12 cellular contexts compared by ENCODE assay signal in the genomic region with DNA sequence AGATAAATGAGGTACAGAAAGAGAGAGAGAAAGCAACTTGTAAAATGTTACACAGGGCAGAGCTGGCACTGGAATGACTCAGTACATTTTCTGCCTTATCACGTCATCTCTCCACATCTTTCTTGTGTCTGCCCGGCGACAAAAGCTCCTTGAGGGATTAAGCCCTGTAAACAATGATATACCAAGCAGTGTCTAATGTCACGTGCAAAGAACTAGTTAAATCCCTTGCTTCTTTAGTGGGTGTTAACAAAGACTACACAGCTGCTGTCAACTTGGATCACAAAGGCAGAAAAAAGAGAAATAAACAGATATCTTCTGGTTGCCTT. TPM values are rescaled to one million over a fixed set of nuclear protein-coding genes. Genes with fewer than 3 reads are reported as not detected.
DNase-seq lines count a peak whose midpoint lies in the region; ATAC-seq, FAIRE-seq and TF ChIP-seq lines count a peak whose summit lies in the region.
"Had no signal": no experiment of that assay in that cellular context is flagged by ENCODE, and none has a peak within 500 bp of the region (broad histone marks: within the 10 kb centered on the region; RNA-seq: fewer than 3 reads in every experiment).

No MANE protein-coding gene starts in this region.

- CTCF ChIA-PET in activated CD8-positive, alpha-beta T cell treated with anti-CD3 and anti-CD28 coated beads for 36 hours (lab: Charles Lee) = interaction anchor here (1.0 to 1.7 kb wide), 2 partner anchors 110 to 273 kb away, joined by 3 to 6 read pairs; no protein-coding TSS in a partner anchor
- CTCF ChIA-PET in activated CD8-positive, alpha-beta T cell treated with anti-CD3 and anti-CD28 coated beads, Interleukin-2, amount 10 ng/mL, durations not matched to agents 7 days and 5 days (lab: Charles Lee) = interaction anchor here (0.8 to 1.5 kb wide), 4 partner anchors 9 to 110 kb away, joined by 3 to 4 read pairs (median 3); no protein-coding TSS in a partner anchor
- CTCF ChIA-PET in K562 (lab: Yijun Ruan, JAX; ENCODE audit: low intra/inter-chr PET ratio) = no interaction called here

- no peaks in the 10 kb centered on the region for H3K79me2 ChIP-seq in K562 (ENCODE audit: control insufficient read depth, insufficient read depth, low read length)

- no peak for TF ChIP-seq CTCF in activated CD8-positive, alpha-beta T cell treated with anti-CD3 and anti-CD28 coated beads for 36 hours (IDR thresholded peaks at IDR 0.05)
- TF ChIP-seq CTCF in LNCaP clone FGC (IDR thresholded peaks at IDR 0.05; ENCODE audit: control insufficient read depth, extremely low read depth, insufficient read depth) = no peak
- TF ChIP-seq CTCF in K562 (IDR thresholded peaks at IDR 0.05 in 2 of 3, conservative IDR thresholded peaks at IDR 0.05 in 1 of 3; ENCODE audit: insufficient read depth in 2 of 3, low read depth in 1 of 3, low read length in 3 of 3) = no peak
- no peak for TF ChIP-seq CTCF in GM20000 (IDR thresholded peaks at IDR 0.05; ENCODE audit: extremely low read depth, missing control alignments)

- H3K27me3 Mint-ChIP-seq in activated CD8-positive, alpha-beta T cell treated with anti-CD3 and anti-CD28 coated beads for 36 hours = peaks cover 18% of the 10 kb centered on the region
- peaks cover 10% of the 10 kb centered on the region for H3K27me3 Mint-ChIP-seq in activated CD8-positive, alpha-beta T cell treated with anti-CD3 and anti-CD28 coated beads, Interleukin-2, amount 10 ng/mL, durations not matched to agents 7 days and 5 days (ENCODE audit: low read depth)
- peaks cover 4 to 7% of the 10 kb centered on the region in 2 donors for H3K27me3 Mint-ChIP-seq in stimulated activated naive B cell treated with anti-CD40 and anti-IgM and Interleukin-4, amounts not matched to agents 10 μg/mL and 1 μg/mL and 100 μg/mL, for 72 hours

- no peak overlapping the region for H2AFZ ChIP-seq in K562 (ENCODE audit: low read depth, low read length)

- no peak overlapping the region for H3K4me3 Mint-ChIP-seq in activated CD8-positive, alpha-beta T cell treated with anti-CD3 and anti-CD28 coated beads for 36 hours
- no peak overlapping the region for H3K4me3 Mint-ChIP-seq in activated CD8-positive, alpha-beta T cell treated with anti-CD3 and anti-CD28 coated beads, Interleukin-2, amount 10 ng/mL, durations not matched to agents 7 days and 5 days
- no peak overlapping the region for H3K4me3 Mint-ChIP-seq in stimulated activated naive B cell treated with anti-CD40 and anti-IgM and Interleukin-4, amounts not matched to agents 10 μg/mL and 1 μg/mL and 100 μg/mL, for 72 hours
- H3K4me3 Mint-ChIP-seq: endodermal cell had no signal

- H3K27ac Mint-ChIP-seq in activated CD8-positive, alpha-beta T cell treated with anti-CD3 and anti-CD28 coated beads for 36 hours = no peak overlapping the region
- H3K27ac Mint-ChIP-seq in activated CD8-positive, alpha-beta T cell treated with anti-CD3 and anti-CD28 coated beads, Interleukin-2, amount 10 ng/mL, durations not matched to agents 7 days and 5 days = no peak overlapping the region
- no peak overlapping the region for H3K27ac Mint-ChIP-seq in stimulated activated naive B cell treated with anti-CD40 and anti-IgM and Interleukin-4, amounts not matched to agents 10 μg/mL and 1 μg/mL and 100 μg/mL, for 72 hours
- H3K27ac Mint-ChIP-seq: endodermal cell had no signal

- in situ Hi-C loops in K562 (cut with MboI) = no loop called here

- H3K36me3 ChIP-seq in K562 (ENCODE audit: control insufficient read depth, insufficient read depth, low read length) = no peaks in the 10 kb centered on the region
- H3K36me3 ChIP-seq: uterus had no signal

- intact Hi-C loops in activated CD8-positive, alpha-beta T cell treated with anti-CD3 and anti-CD28 coated beads for 36 hours (cut with micrococcal nuclease) = loop anchor here (10.0 kb wide), 1 partner anchor 241 kb away; no protein-coding TSS in a partner anchor
- intact Hi-C loops in K562 (cut with micrococcal nuclease) = loop anchor here (10.0 kb wide), 1 partner anchor 241 kb away; no protein-coding TSS in a partner anchor

- no peaks in the 10 kb centered on the region for H3K9me3 ChIP-seq in K562 (replicated peaks; ENCODE audit: control insufficient read depth, insufficient read depth, low read depth, low read length)
- H3K9me3 ChIP-seq: uterus had no signal

- no peaks in the 10 kb centered on the region for H4K20me1 ChIP-seq in K562 (replicated peaks; ENCODE audit: control insufficient read depth, insufficient read depth, low read length)

- peak; percentile 26 for ATAC-seq in activated CD8-positive, alpha-beta T cell treated with anti-CD3 and anti-CD28 coated beads for 36 hours
- no peak for ATAC-seq in activated CD8-positive, alpha-beta T cell treated with anti-CD3 and anti-CD28 coated beads, Interleukin-2, amount 10 ng/mL, durations not matched to agents 7 days and 5 days
- ATAC-seq in K562 = no peak
- ATAC-seq in stimulated activated naive B cell treated with anti-CD40 and anti-IgM and Interleukin-4, amounts not matched to agents 10 μg/mL and 1 μg/mL and 100 μg/mL, for 72 hours (replicated peaks) = no peak
- ATAC-seq in activated CD4-positive, CD25-positive, alpha-beta regulatory T cell treated with anti-CD3 and anti-CD28 coated beads, Interleukin-2, amount 50 U/mL, for 24 hours = no peak

- H3K9ac ChIP-seq in K562 (ENCODE audit: insufficient read depth in 1 of 2, low read depth in 2 of 2, low read length in 2 of 2) = no peak overlapping the region

- TF ChIP-seq RAD21 in K562 (CRISPR knock-in tag; conservative IDR thresholded peaks at IDR 0.05 in 1 of 2, IDR thresholded peaks at IDR 0.05 in 1 of 2) = no peak

- FAIRE-seq in K562 (lab: Jason Lieb, UNC) = no peak

- no peaks in the 10 kb centered on the region for H3K9me1 ChIP-seq in K562 (ENCODE audit: control insufficient read depth, insufficient read depth, low read length)

- no peak overlapping the region for H3K4me3 ChIP-seq in LNCaP clone FGC (ENCODE audit: low read depth, low read length)
- H3K4me3 ChIP-seq in K562 = no peak overlapping the region
- H3K4me3 ChIP-seq: uterus had no signal

- H3K4me1 Mint-ChIP-seq in activated CD8-positive, alpha-beta T cell treated with anti-CD3 and anti-CD28 coated beads for 36 hours (ENCODE audit: low read depth) = peaks cover 30% of the 10 kb centered on the region
- H3K4me1 Mint-ChIP-seq in activated CD8-positive, alpha-beta T cell treated with anti-CD3 and anti-CD28 coated beads, Interleukin-2, amount 10 ng/mL, durations not matched to agents 7 days and 5 days (ENCODE audit: low read depth) = no peaks in the 10 kb centered on the region
- peaks cover 13 to 14% of the 10 kb centered on the region in 2 donors for H3K4me1 Mint-ChIP-seq in stimulated activated naive B cell treated with anti-CD40 and anti-IgM and Interleukin-4, amounts not matched to agents 10 μg/mL and 1 μg/mL and 100 μg/mL, for 72 hours

- TF ChIP-seq EP300 in K562 (IDR thresholded peaks at IDR 0.05; ENCODE audit: low read length) = no peak

- 0% methylated on average over 4 of the region's 4 CpGs for WGBS in K562 (ENCODE audit: insufficient coverage, low coverage, missing lambda C conversion rate)

- DNase-seq in activated CD8-positive, alpha-beta T cell treated with anti-CD3 and anti-CD28 coated beads for 36 hours = peak; percentile 12
- DNase-seq in activated CD8-positive, alpha-beta T cell treated with anti-CD3 and anti-CD28 coated beads, Interleukin-2, amount 10 ng/mL, durations not matched to agents 7 days and 5 days = no peak
- peak; percentile 61 for DNase-seq in LNCaP clone FGC (ENCODE audit: low read depth)
- DNase-seq in K562 (ENCODE audit: extremely low read depth in 1 of 4, low spot score in 3 of 4) = no peak
- peak; percentile 18 for DNase-seq in retina
- DNase-seq in stimulated activated naive B cell treated with anti-CD40 and anti-IgM and Interleukin-4, amounts not matched to agents 10 μg/mL and 1 μg/mL and 100 μg/mL, for 72 hours = no peak
- DNase-seq in GM20000 (ENCODE audit: low spot score) = no peak
- DNase-seq: activated naive CD4-positive, alpha-beta T cell treated with Interleukin-2 at 50 U/mL for 16 hours; endodermal cell; NCI-H69; uterus had no signal

- no peak overlapping the region for H3K4me2 ChIP-seq in K562 (ENCODE audit: insufficient read depth, low read length)

- no peak for TF ChIP-seq POLR2A in K562 (conservative IDR thresholded peaks at IDR 0.05)

- no peak overlapping the region for H3K27ac ChIP-seq in K562 (ENCODE audit: extremely low read depth, low read depth, low read length)
- H3K27ac ChIP-seq: uterus had no signal

- no peaks in the 10 kb centered on the region for H3K27me3 ChIP-seq in K562 (ENCODE audit: control insufficient read depth in 2 of 2, insufficient read depth in 2 of 2, low read length in 2 of 2)
- H3K27me3 ChIP-seq: uterus had no signal

- H3K36me3 Mint-ChIP-seq in activated CD8-positive, alpha-beta T cell treated with anti-CD3 and anti-CD28 coated beads for 36 hours (ENCODE audit: low read depth) = no peaks in the 10 kb centered on the region
- no peaks in the 10 kb centered on the region for H3K36me3 Mint-ChIP-seq in activated CD8-positive, alpha-beta T cell treated with anti-CD3 and anti-CD28 coated beads, Interleukin-2, amount 10 ng/mL, durations not matched to agents 7 days and 5 days (ENCODE audit: low read depth)
- no peaks in the 10 kb centered on the region for H3K36me3 Mint-ChIP-seq in stimulated activated naive B cell treated with anti-CD40 and anti-IgM and Interleukin-4, amounts not matched to agents 10 μg/mL and 1 μg/mL and 100 μg/mL, for 72 hours

- H3K4me1 ChIP-seq in K562 (replicated peaks in 1 of 2; ENCODE audit: control insufficient read depth in 2 of 2, insufficient read depth in 2 of 2, low read length in 2 of 2) = no peaks in the 10 kb centered on the region
- H3K4me1 ChIP-seq: uterus had no signal

- POLR2A ChIA-PET in activated CD8-positive, alpha-beta T cell treated with anti-CD3 and anti-CD28 coated beads for 36 hours (lab: Charles Lee) = no interaction called here
- POLR2A ChIA-PET in activated CD8-positive, alpha-beta T cell treated with anti-CD3 and anti-CD28 coated beads, Interleukin-2, amount 10 ng/mL, durations not matched to agents 7 days and 5 days (lab: Charles Lee) = no interaction called here
- POLR2A ChIA-PET in K562 (lab: Yijun Ruan, JAX) = no interaction called here

- H3K9me3 Mint-ChIP-seq in activated CD8-positive, alpha-beta T cell treated with anti-CD3 and anti-CD28 coated beads for 36 hours = no peaks in the 10 kb centered on the region
- H3K9me3 Mint-ChIP-seq in activated CD8-positive, alpha-beta T cell treated with anti-CD3 and anti-CD28 coated beads, Interleukin-2, amount 10 ng/mL, durations not matched to agents 7 days and 5 days (ENCODE audit: insufficient read depth) = no peaks in the 10 kb centered on the region
- H3K9me3 Mint-ChIP-seq in stimulated activated naive B cell treated with anti-CD40 and anti-IgM and Interleukin-4, amounts not matched to agents 10 μg/mL and 1 μg/mL and 100 μg/mL, for 72 hours = no peaks in the 10 kb centered on the region
- H3K9me3 Mint-ChIP-seq: endodermal cell had no signal

- no TSS peak for BruUV-seq in K562 (replicated peaks; lab: Mats Ljungman, UMichigan)

RNA-seq across cellular contexts. Expression of gene FRMD4B, which starts 48.0 kb away (rescaled TPM):
- 10 to 100 TPM; 11.7 to 11.8 TPM for total RNA-seq in activated CD8-positive, alpha-beta T cell treated with anti-CD3 and anti-CD28 coated beads for 36 hours
- 1 to 10 TPM; 7.7 to 8.2 TPM for total RNA-seq in activated CD8-positive, alpha-beta T cell treated with anti-CD3 and anti-CD28 coated beads, Interleukin-2, amount 10 ng/mL, durations not matched to agents 7 days and 5 days
- total RNA-seq in K562 (2011; cell fraction: chromatin; rRNA removed; ENCODE audit: low replicate concordance) = not detected in 2 replicates
- total RNA-seq in K562 (2011; cell fraction: nucleolus; rRNA removed) = not detected in 2 replicates
- total RNA-seq in K562 (2011; cell fraction: nucleoplasm; rRNA removed) = 0.53 TPM in 1 of 2 replicates, not detected in the other
- total RNA-seq in K562 (2014; rRNA removed) (0.05 and 0.12 TPM in 2 replicates), K562 (2014; rRNA removed; fragmentation: Illumina TruSeq; extraction: Trizol) (0.03 TPM in 1 of 2 replicates, not detected in the other), K562 (2015; rRNA removed; fragmentation: Illumina TruSeq; extraction: Trizol) (0.04 TPM in 2 replicates), K562 (2021) (0.09 and 0.25 TPM in 2 replicates)
- polyA plus RNA-seq in K562 (2011; rRNA removed) (not detected in 2 replicates), K562 (2014; fragmentation: Illumina TruSeq; extraction: Trizol) (0.03 TPM in 2 replicates), K562 (2014; fragmentation: Nextera tagmentation; extraction: Ambion mirVana) (under 1 TPM in 1 of 2 experiments, not detected in 1; 0.04 TPM), K562 (2014; rRNA removed) (0.03 and 0.30 TPM in 2 replicates)
- 0.01 TPM in 1 of 2 replicates, not detected in the other for polyA plus RNA-seq in K562 (2011; cell fraction: cytosol; rRNA removed)
- not detected in 2 replicates for polyA plus RNA-seq in K562 (2011; cell fraction: nucleus; rRNA removed)
- 0.08 and 0.28 TPM in 2 replicates for polyA plus RNA-seq in K562 (2012)
- not detected in 2 replicates for polyA minus RNA-seq in K562 (2011; rRNA and poly(A)+ RNA removed)
- not detected in 2 replicates for polyA minus RNA-seq in K562 (2011; cell fraction: cytosol; rRNA and poly(A)+ RNA removed)
- polyA minus RNA-seq in K562 (2011; cell fraction: nucleus; rRNA and poly(A)+ RNA removed) = not detected in 2 replicates

Comparison
In these comparisons a context has a peak if more than half of its experiments do, and no peak if none do; other contexts are left out.
1. DNase-seq: peak in activated CD8-positive, alpha-beta T cell treated with anti-CD3 and anti-CD28 coated beads for 36 hours (single experiment), LNCaP clone FGC (single experiment) and retina (single experiment); none in activated CD8-positive, alpha-beta T cell treated with anti-CD3 and anti-CD28 coated beads, Interleukin-2, amount 10 ng/mL, durations not matched to agents 7 days and 5 days (single experiment), K562 (0 of 4), stimulated activated naive B cell treated with anti-CD40 and anti-IgM and Interleukin-4, amounts not matched to agents 10 μg/mL and 1 μg/mL and 100 μg/mL, for 72 hours (single experiment) and GM20000 (single experiment).
2. RNA of gene FRMD4B, which starts 48.0 kb away (total RNA-seq): 11.7 to 11.8 TPM in activated CD8-positive, alpha-beta T cell treated with anti-CD3 and anti-CD28 coated beads for 36 hours and 7.7 to 8.2 TPM in activated CD8-positive, alpha-beta T cell treated with anti-CD3 and anti-CD28 coated beads, Interleukin-2, amount 10 ng/mL, durations not matched to agents 7 days and 5 days; 0.03 to 0.53 TPM in K562; every median in the first group is over 4 times any median in the second.